Comparison of ENCODE assay signal across 21 cellular contexts in the genomic region with DNA sequence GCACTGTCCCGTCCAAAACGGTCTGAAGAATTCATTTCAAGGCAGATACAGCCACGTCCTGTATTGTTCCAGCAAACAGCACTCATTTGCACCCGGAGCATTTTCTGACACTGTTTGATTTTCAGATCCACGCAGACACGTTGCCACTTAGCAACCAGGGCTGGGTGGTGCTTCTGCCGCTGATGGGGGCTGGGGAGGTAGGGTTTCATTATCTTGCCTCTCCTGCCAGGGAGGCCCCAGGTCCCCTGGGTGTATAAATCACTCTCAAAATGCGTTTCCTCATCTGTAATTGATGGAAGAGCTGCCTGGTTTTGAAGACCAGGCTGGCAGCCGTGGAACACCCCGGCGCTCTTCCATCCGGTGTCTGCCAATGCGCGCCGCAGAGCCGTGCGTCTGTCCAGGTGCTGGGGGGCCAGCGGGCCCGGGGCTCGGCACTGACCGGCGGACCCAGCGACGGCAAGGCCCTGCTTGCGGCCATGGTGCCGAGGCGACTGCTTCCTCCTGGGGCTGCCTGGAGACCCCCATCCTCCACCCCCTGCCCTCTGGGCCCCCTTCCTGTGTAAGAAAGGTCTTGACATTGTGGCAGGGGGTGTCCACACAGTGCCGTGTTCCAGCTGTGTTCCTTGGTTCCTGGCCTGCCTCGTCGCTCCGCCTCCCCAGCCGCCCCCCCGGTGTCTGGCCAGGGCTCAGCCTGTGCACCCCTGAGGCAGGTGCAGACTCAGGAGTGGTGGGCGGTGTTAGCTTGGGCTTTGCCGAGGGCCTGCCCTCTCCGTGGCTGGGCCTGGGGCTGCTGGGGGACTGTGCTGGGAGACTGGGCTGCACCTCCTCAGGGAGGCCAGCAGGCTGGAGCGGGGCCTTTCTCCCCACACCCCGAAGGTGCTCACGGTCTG. TPM values are rescaled to one million over a fixed set of nuclear protein-coding genes. Genes with fewer than 3 reads are reported as not detected.
A peak's percentile ranks its signal among the peaks of the same experiment; 100 is the strongest.
DNase-seq lines count a peak whose midpoint lies in the region; ATAC-seq and TF ChIP-seq lines count a peak whose summit lies in the region.
"Had no signal": no experiment of that assay in that cellular context is flagged by ENCODE, and none has a peak within 500 bp of the region (broad histone marks: within the 10 kb centered on the region; RNA-seq: fewer than 3 reads in every experiment).

No MANE protein-coding gene starts in this region.

- peak; percentile 22 for DNase-seq in A673 (ENCODE audit: low spot score)
- DNase-seq in NCI-H2171 (lab: John Stamatoyannopoulos, UW) = peak; percentile 48
- no peak for DNase-seq in nephron progenitor cell
- DNase-seq in BE2C = no peak
- no peak for DNase-seq in SIG-M5 treated with dmso at 0.1 percent for 504 hours (lab: John Stamatoyannopoulos, UW; ENCODE audit: unreplicated experiment)
- DNase-seq: GDM1, HCEC 1CT, Kasumi-1, MG63, NCI-H1092 treated with DMSO at 0.1 percent for 48 hours, NCI-H1930, NCI-H524, NCI-H82, PC-3, RPMI8226, SHP77 treated with DMSO at 0.1 percent for 48 hours, T-cell had no signal

- TF ChIP-seq CTCF in A673 (conservative IDR thresholded peaks at IDR 0.05; ENCODE audit: low read depth, low read length) = no peak
- no peak for TF ChIP-seq CTCF in nephron progenitor cell (IDR thresholded peaks at IDR 0.05)
- TF ChIP-seq CTCF in BE2C (IDR thresholded peaks at IDR 0.05; ENCODE audit: low read depth, low read length) = no peak

- H3K27ac Mint-ChIP-seq in nephron progenitor cell = no peak overlapping the region
- H3K27ac Mint-ChIP-seq: T-cell had no signal

- peak overlapping the region; percentile 36 for H3K4me3 Mint-ChIP-seq in nephron progenitor cell
- H3K4me3 Mint-ChIP-seq: T-cell had no signal

- CTCF ChIA-PET in A673 (lab: Charles Lee) = interaction anchor here (0.6 kb wide), 1 partner anchor 449 kb away, joined by 3 read pairs; no protein-coding TSS in a partner anchor

- no peak overlapping the region for H3K4me3 ChIP-seq in A673 (ENCODE audit: low read depth, low read length, poor library complexity, severe bottlenecking)
- H3K4me3 ChIP-seq in BLaER1 treated with 17β-estradiol and CSF1 and Interleukin-3, amounts not matched to agents 10 nM and 100 nM = peak overlapping the region in 3 of 10 experiments; percentile 2 to 46 (median 33); a peak in 4 of 20 replicates
- H3K4me3 ChIP-seq in BE2C (ENCODE audit: low read depth, low read length) = no peak overlapping the region
- H3K4me3 ChIP-seq: MG63 had no signal

- H3K27me3 ChIP-seq in A673 (replicated peaks; ENCODE audit: insufficient read depth, low read depth, low read length, poor library complexity) (no peaks in the 10 kb centered on the region), BE2C (no peaks in the 10 kb centered on the region)
- H3K27me3 ChIP-seq in BLaER1 treated with 17β-estradiol and CSF1 and Interleukin-3, amounts not matched to agents 10 nM and 100 nM = peaks cover 0 to 32% (median 7%) of the 10 kb centered on the region in 11 experiments; a peak in 11 of 22 replicates
- H3K27me3 ChIP-seq: MG63 had no signal

- H3K4me2 ChIP-seq in BLaER1 treated with 17β-estradiol and CSF1 and Interleukin-3, amounts not matched to agents 10 nM and 100 nM = peak overlapping the region; percentile 28 to 96 (median 84)

- peak overlapping the region in 4 of 11 experiments; percentile 16 to 50 (median 36); a peak in 4 of 22 replicates for H3K9ac ChIP-seq in BLaER1 treated with 17β-estradiol and CSF1 and Interleukin-3, amounts not matched to agents 10 nM and 100 nM

- no peak for ATAC-seq in GM21825 (IDR thresholded peaks at IDR 0.05; ENCODE audit: unreplicated experiment)
- ATAC-seq: PC-3, SK-N-SH treated with all-trans-retinoic acid at 6 μM for 48 hours, T-cell had no signal

- POLR2A ChIA-PET in A673 (lab: Charles Lee; ENCODE audit: low non-redundant PET) = no interaction called here

- H3K9me3 Mint-ChIP-seq in nephron progenitor cell = peaks cover 28% of the 10 kb centered on the region

- H3K9me3 ChIP-seq in A673 (ENCODE audit: low read depth, low read length, poor library complexity, severe bottlenecking) (no peaks in the 10 kb centered on the region), BE2C (peaks cover 2% of the 10 kb centered on the region; the same call in 1 of the 2 replicates)
- peaks cover 24 to 33% (median 30%) of the 10 kb centered on the region in 11 experiments for H3K9me3 ChIP-seq in BLaER1 treated with 17β-estradiol and CSF1 and Interleukin-3, amounts not matched to agents 10 nM and 100 nM (replicated peaks in 1 of 11)

- peaks cover 0 to 46% (median 13%) of the 10 kb centered on the region in 11 experiments; a peak in 12 of 22 replicates for H4K20me1 ChIP-seq in BLaER1 treated with 17β-estradiol and CSF1 and Interleukin-3, amounts not matched to agents 10 nM and 100 nM

- peaks cover 8% of the 10 kb centered on the region for H3K36me3 Mint-ChIP-seq in nephron progenitor cell (ENCODE audit: low read depth)
- H3K36me3 Mint-ChIP-seq: T-cell had no signal

- H3K27me3 Mint-ChIP-seq in nephron progenitor cell (ENCODE audit: low read depth, poor library complexity) = peaks cover 36% of the 10 kb centered on the region

- no TSS peak for BruUV-seq in A673 (replicated peaks; lab: Mats Ljungman, UMichigan)

- no peak overlapping the region for H3K27ac ChIP-seq in A673 (ENCODE audit: low read depth, low read length, poor library complexity, severe bottlenecking)
- peak overlapping the region in 3 of 11 experiments; percentile 10 to 28 (median 23); a peak in 2 of 22 replicates for H3K27ac ChIP-seq in BLaER1 treated with 17β-estradiol and CSF1 and Interleukin-3, amounts not matched to agents 10 nM and 100 nM

- intact Hi-C loops in A673 (cut with micrococcal nuclease; ENCODE audit: unreplicated experiment) = no loop called here

- H3K36me3 ChIP-seq in A673 (ENCODE audit: insufficient read depth, low read length, poor library complexity, severe bottlenecking) = no peaks in the 10 kb centered on the region
- no peaks in the 10 kb centered on the region; a peak in 1 of 22 replicates for H3K36me3 ChIP-seq in BLaER1 treated with 17β-estradiol and CSF1 and Interleukin-3, amounts not matched to agents 10 nM and 100 nM
- H3K36me3 ChIP-seq in BE2C = no peaks in the 10 kb centered on the region
- H3K36me3 ChIP-seq: MG63 had no signal

- H3K4me1 ChIP-seq in A673 (ENCODE audit: insufficient read depth, low read length, poor library complexity, severe bottlenecking) = no peaks in the 10 kb centered on the region
- peaks cover 13 to 59% (median 43%) of the 10 kb centered on the region in 10 experiments; a peak in 19 of 20 replicates for H3K4me1 ChIP-seq in BLaER1 treated with 17β-estradiol and CSF1 and Interleukin-3, amounts not matched to agents 10 nM and 100 nM
- no peaks in the 10 kb centered on the region for H3K4me1 ChIP-seq in BE2C

- H3K4me1 Mint-ChIP-seq in nephron progenitor cell = peaks cover 28% of the 10 kb centered on the region

RNA-seq across cellular contexts. Expression of a gene that starts 16.6 kb away (rescaled TPM):
- total RNA-seq in A673 (2021) = 0.82 and 0.87 TPM in 2 replicates
- polyA plus RNA-seq in BE2C (2012; ENCODE audit: insufficient read depth, insufficient read length, low read depth) = not detected
- total RNA-seq: Daoy, PC-3, T-cell had no signal

RNA-seq across cellular contexts. Expression of a gene that starts 55.7 kb away (rescaled TPM):
- not detected in 2 replicates for total RNA-seq in A673 (2021)
- 3.9 TPM for polyA plus RNA-seq in BE2C (2012; ENCODE audit: insufficient read depth, insufficient read length, low read depth)
- total RNA-seq: Daoy, PC-3 had no signal

Comparison
In these comparisons a context has a peak if more than half of its experiments do, and no peak if none do; other contexts are left out.
1. DNase-seq: peak in A673 (single experiment) and NCI-H2171 (single experiment); none in nephron progenitor cell (single experiment), BE2C (single experiment) and SIG-M5 treated with dmso at 0.1 percent for 504 hours (single experiment).